ENCODE assay signal across 8 cellular contexts in the genomic region with DNA sequence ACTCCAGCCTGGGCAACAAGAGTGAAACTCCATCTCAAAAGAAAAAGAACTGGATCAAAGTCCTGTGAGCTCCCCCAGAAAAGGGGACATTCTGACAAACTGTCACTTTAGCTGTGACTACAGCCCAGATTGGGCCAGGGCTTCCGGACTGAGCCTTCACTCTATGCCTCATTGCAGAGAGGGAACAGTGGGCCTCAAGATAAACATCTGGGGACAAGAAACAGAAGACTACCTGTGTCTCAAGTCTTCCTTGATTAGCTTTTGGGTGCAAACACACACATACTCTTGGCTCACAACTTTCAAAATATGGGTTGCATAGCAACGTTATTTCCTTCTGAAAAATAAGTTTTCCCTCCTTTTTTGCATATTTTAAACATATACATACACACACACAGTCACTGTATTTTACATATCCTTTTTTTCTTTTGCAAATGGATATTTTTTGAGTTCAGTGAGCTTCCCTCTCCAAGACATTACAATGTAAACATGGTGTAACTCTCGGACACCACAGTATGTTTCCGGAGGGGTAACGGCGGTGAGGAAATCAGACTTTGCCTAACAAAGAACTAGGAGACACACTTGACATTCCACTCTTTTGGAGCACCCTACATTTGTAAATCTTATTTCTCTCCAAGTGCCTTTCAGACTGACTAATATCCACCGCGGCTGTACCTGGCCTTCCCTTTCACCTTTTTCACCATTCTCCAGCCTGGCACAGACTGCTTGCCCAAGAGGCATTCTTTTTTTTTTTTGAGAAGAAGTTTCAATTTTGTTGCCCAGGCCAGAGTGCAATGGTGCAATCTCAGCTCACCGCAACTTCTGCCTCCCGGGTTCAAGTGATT. TPM values are rescaled to one million over a fixed set of nuclear protein-coding genes. Genes with fewer than 3 reads are reported as not detected.
DNase-seq lines count a peak whose midpoint lies in the region; ATAC-seq, FAIRE-seq and TF ChIP-seq lines count a peak whose summit lies in the region.
"Had no signal": no experiment of that assay in that cellular context is flagged by ENCODE, and none has a peak within 500 bp of the region (broad histone marks: within the 10 kb centered on the region; RNA-seq: fewer than 3 reads in every experiment).

No MANE protein-coding gene starts in this region.

- H3K9me2 ChIP-seq in GM23338 (ENCODE audit: insufficient read depth) = no peaks in the 10 kb centered on the region
- no peaks in the 10 kb centered on the region for H3K9me2 ChIP-seq in PC-3 (replicated peaks; ENCODE audit: low read length)

- no peak for FAIRE-seq in frontal cortex (lab: Jason Lieb, UNC)
- FAIRE-seq: pancreas had no signal

- H3K27me3 ChIP-seq in GM23338 (ENCODE audit: insufficient read depth) (no peaks in the 10 kb centered on the region), PC-3 (ENCODE audit: low read length) (no peaks in the 10 kb centered on the region), psoas muscle (ENCODE audit: insufficient read depth in 3 of 3, low read length in 2 of 3) (no peaks in the 10 kb centered on the region)
- H3K27me3 ChIP-seq: pancreas had no signal

- POLR2A ChIA-PET in PC-3 (lab: Charles Lee; ENCODE audit: unreplicated experiment) = no interaction called here

- CTCF ChIA-PET in PC-3 (lab: Charles Lee) = no interaction called here

- peaks cover 35% of the 10 kb centered on the region for H3K27me3 Mint-ChIP-seq in GM23338 (ENCODE audit: insufficient read depth, low read depth, poor library complexity)

- intact Hi-C loops in PC-3 (cut with micrococcal nuclease) = no loop called here
- intact Hi-C loops in psoas muscle (cut with DNase I) = no loop called here

- H3K36me3 ChIP-seq in GM23338 (ENCODE audit: insufficient read depth) = peaks cover 20% of the 10 kb centered on the region
- H3K36me3 ChIP-seq in PC-3 (ENCODE audit: low read depth, low read length) = peaks cover 15% of the 10 kb centered on the region
- H3K36me3 ChIP-seq in psoas muscle (ENCODE audit: insufficient read depth in 1 of 2, low read depth in 1 of 2) = no peaks in the 10 kb centered on the region
- H3K36me3 ChIP-seq: pancreas had no signal

- peaks cover 65% of the 10 kb centered on the region for H3K4me1 ChIP-seq in GM23338 (ENCODE audit: insufficient read depth)
- peaks cover 33% of the 10 kb centered on the region for H3K4me1 ChIP-seq in PC-3 (ENCODE audit: insufficient read depth, low read length)
- peaks cover 38% of the 10 kb centered on the region for H3K4me1 ChIP-seq in psoas muscle

- H3K4me3 ChIP-seq in GM23338 = peak overlapping the region; percentile 100
- peak overlapping the region; percentile 96; the same call in 1 of the 2 replicates for H3K4me3 ChIP-seq in PC-3 (ENCODE audit: low read length)
- H3K4me3 ChIP-seq in psoas muscle = peak overlapping the region; percentile 99

- H3F3A ChIP-seq in GM23338 (replicated peaks; ENCODE audit: low read depth) (peaks cover 27% of the 10 kb centered on the region), PC-3 (ENCODE audit: low read length, unreplicated experiment) (no peaks in the 10 kb centered on the region)

- H3K79me2 ChIP-seq in GM23338 (replicated peaks; ENCODE audit: insufficient read depth) (peaks cover 90% of the 10 kb centered on the region), PC-3 (ENCODE audit: low read length) (peaks cover 88% of the 10 kb centered on the region)

- H2AFZ ChIP-seq in GM23338 (no peak overlapping the region), PC-3 (ENCODE audit: low read length) (no peak overlapping the region)

- H3K9me3 Mint-ChIP-seq in GM23338 = no peaks in the 10 kb centered on the region

- no TSS peak for BruUV-seq in PC-3 (replicated peaks; lab: Mats Ljungman, UMichigan)

- H3K4me3 Mint-ChIP-seq in GM23338 = peak overlapping the region; percentile 96

- ATAC-seq in GM23338 = peak; percentile 11
- ATAC-seq in PC-3 = no peak
- no peak for ATAC-seq in psoas muscle
- ATAC-seq: pancreas had no signal

- 75 to 80% (median 78%) methylated on average over 10 of the region's 10 CpGs for WGBS in psoas muscle, 3 donors

- peak overlapping the region; percentile 86 for H3K27ac ChIP-seq in GM23338 (ENCODE audit: low read depth)
- no peak overlapping the region for H3K27ac ChIP-seq in PC-3 (ENCODE audit: low read length)
- H3K27ac ChIP-seq in epithelial cell of prostate = peak overlapping the region; percentile 76
- H3K27ac ChIP-seq in psoas muscle = no peak overlapping the region

- DNase-seq in GM23338 (ENCODE audit: low spot score) = peak; percentile 84
- no peak for DNase-seq in PC-3
- no peak for DNase-seq in epithelial cell of prostate (ENCODE audit: low read depth, low spot score)
- no peak for DNase-seq in psoas muscle
- no peak for DNase-seq in frontal cortex (ENCODE audit: low spot score in 2 of 2)
- DNase-seq in NCI-H1417 (lab: John Stamatoyannopoulos, UW) = no peak
- DNase-seq in NCI-H146 (lab: John Stamatoyannopoulos, UW) = no peak
- DNase-seq: pancreas had no signal

- H3K27ac Mint-ChIP-seq in GM23338 = peak overlapping the region; percentile 96

- TF ChIP-seq CTCF in GM23338 (conservative IDR thresholded peaks at IDR 0.05; ENCODE audit: low read depth in 2 of 2) (no peak), PC-3 (conservative IDR thresholded peaks at IDR 0.05; ENCODE audit: low read depth, low read length) (no peak), psoas muscle (IDR thresholded peaks at IDR 0.05) (no peak)

- H3K9me3 ChIP-seq in PC-3 (ENCODE audit: low read length) (no peaks in the 10 kb centered on the region), psoas muscle (no peaks in the 10 kb centered on the region)
- H3K9me3 ChIP-seq: pancreas had no signal

- peaks cover 63% of the 10 kb centered on the region for H4K20me1 ChIP-seq in GM23338 (replicated peaks; ENCODE audit: insufficient read depth)
- H4K20me1 ChIP-seq in PC-3 (ENCODE audit: low read length) = peaks cover 76% of the 10 kb centered on the region

- peaks cover 64% of the 10 kb centered on the region for H3K4me1 Mint-ChIP-seq in GM23338

- H3K9ac ChIP-seq in PC-3 (ENCODE audit: low read length) = no peak overlapping the region

- peak overlapping the region; percentile 100 for H3K4me2 ChIP-seq in GM23338
- H3K4me2 ChIP-seq in PC-3 (ENCODE audit: low read length) = peak overlapping the region; percentile 88

- peaks cover 68% of the 10 kb centered on the region for H3K36me3 Mint-ChIP-seq in GM23338 (ENCODE audit: low read depth)

TF ChIP-seq in GM23338, 12 proteins besides CTCF, POLR2A, EP300 and RAD21:
- TF ChIP-seq NANOG (IDR thresholded peaks at IDR 0.05; ENCODE audit: borderline replicate concordance) (peak; percentile 40; the same call in 1 of the 2 replicates), POLR2AphosphoS5 (IDR thresholded peaks at IDR 0.05; ENCODE audit: low read depth) (no peak)

RNA-seq across cellular contexts. Expression of gene TKT, which starts 3.5 kb away (rescaled TPM):
- total RNA-seq in GM23338 (2014; rRNA removed; shearing (Covaris generic)) = 1,229 and 1,411 TPM in 2 replicates
- polyA plus RNA-seq in GM23338 (2016; fragmentation: Nextera tagmentation; extraction: Ambion mirVana) (584 and 604 TPM in 2 replicates), psoas muscle (10 to 100 TPM; 10.5 to 25.6 (median 23.7) TPM)
- total RNA-seq in PC-3 (2014; rRNA removed) (380 and 486 TPM in 2 replicates), psoas muscle (10 to 100 TPM; 16.8 to 51.9 (median 21.2) TPM), frontal cortex (122 TPM)

Comparison
In these comparisons a context has a peak if more than half of its experiments do, and no peak if none do; other contexts are left out.
1. H3K27ac ChIP-seq: peak in GM23338 (single experiment) and epithelial cell of prostate (single experiment); none in PC-3 (single experiment) and psoas muscle (single experiment).
2. Peak in every context shown above with its lines, with median percentiles within 50 percentile points of each other: H3K4me3 ChIP-seq.